7 cellular contexts compared by ENCODE assay signal in the genomic region with DNA sequence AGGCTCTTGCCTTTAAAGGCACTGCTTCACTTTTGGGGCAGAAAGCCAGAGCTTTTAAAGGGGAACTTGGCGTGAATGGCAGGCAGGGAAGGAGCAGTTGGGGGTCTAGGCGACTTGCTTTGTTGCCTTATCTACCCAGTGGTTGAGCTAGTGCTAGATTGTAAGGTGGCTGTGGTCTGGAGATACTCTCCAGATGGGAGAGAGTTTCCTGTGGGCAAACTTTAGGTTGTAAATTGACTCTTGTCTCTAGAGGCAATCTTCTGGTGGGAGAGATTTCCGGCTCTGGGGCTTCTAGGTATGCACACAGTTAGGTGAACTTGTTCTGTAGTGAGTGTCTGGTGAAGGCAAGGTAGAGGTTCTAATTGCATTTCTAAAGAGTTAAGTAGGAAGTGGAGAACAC. TPM values are rescaled to one million over a fixed set of nuclear protein-coding genes. Genes with fewer than 3 reads are reported as not detected.
"Had no signal": no experiment of that assay in that cellular context is flagged by ENCODE, and none has a peak within 500 bp of the region (broad histone marks: within the 10 kb centered on the region; RNA-seq: fewer than 3 reads in every experiment).

No MANE protein-coding gene starts in this region.

RNA-seq across cellular contexts. Expression of a gene that starts 50.7 kb away (rescaled TPM):
- total RNA-seq: esophagus squamous epithelium, mammary epithelial cell, myocyte, osteocyte, smooth muscle cell, suprapubic skin, transverse colon had no signal
- polyA plus RNA-seq: mammary epithelial cell, smooth muscle cell had no signal
